8 cellular contexts compared by ENCODE assay signal in the genomic region with DNA sequence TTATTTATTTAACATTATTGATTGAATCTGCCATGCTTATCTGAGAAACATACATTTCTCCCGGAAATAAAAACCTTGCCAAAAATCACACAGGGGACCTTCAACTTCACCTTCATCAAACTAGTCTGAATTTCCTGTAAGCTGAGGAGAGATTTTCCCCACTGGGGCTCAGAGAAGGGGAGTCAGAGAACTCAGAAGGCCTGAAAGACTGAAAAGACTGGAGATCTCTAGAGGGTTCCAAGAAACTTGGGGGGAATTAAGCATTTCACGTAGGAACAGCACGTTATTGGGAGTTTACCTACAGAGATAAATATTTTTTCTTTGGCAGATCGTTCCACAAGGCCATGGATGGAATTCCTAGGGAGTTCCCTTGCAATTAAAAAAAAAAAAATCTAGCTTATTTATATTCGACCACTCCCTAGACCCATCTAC. TPM values are rescaled to one million over a fixed set of nuclear protein-coding genes. Genes with fewer than 3 reads are reported as not detected.
DNase-seq lines count a peak whose midpoint lies in the region; ATAC-seq and TF ChIP-seq lines count a peak whose summit lies in the region.

No MANE protein-coding gene starts in this region.

- 1 to 2% methylated on average over 5 of the region's 5 CpGs for WGBS in lung, 2 donors
- WGBS in urinary bladder = 2% methylated on average over 5 of the region's 5 CpGs

- DNase-seq in HFF-Myc (ENCODE audit: extremely low read depth, low read depth) (no peak), astrocyte of the spinal cord (ENCODE audit: low read depth, low spot score) (peak; percentile 1), lung (ENCODE audit: low spot score) (no peak), ACHN (no peak), activated gamma-delta T cell (lab: John Stamatoyannopoulos, UW) (no peak), erythroblast (lab: John Stamatoyannopoulos, UW) (no peak)

- H3K27me3 ChIP-seq in ACC112 (ENCODE audit: insufficient read depth, low read length) (no peaks in the 10 kb centered on the region), lung (ENCODE audit: control insufficient read depth, insufficient read depth) (no peaks in the 10 kb centered on the region)

- in situ Hi-C loops in astrocyte of the spinal cord (cut with HindIII; ENCODE audit: low sequenced_read_pairs) = no loop called here
- in situ Hi-C loops in ACHN (cut with HindIII; ENCODE audit: low pct_ligation_motif_present, low pct_unique_long_range_greater_than_20kb, low sequenced_read_pairs) = no loop called here

- no peak for TF ChIP-seq CTCF in HFF-Myc (IDR thresholded peaks at IDR 0.05; ENCODE audit: low read depth, low read length, missing control alignments)
- no peak for TF ChIP-seq CTCF in astrocyte of the spinal cord (IDR thresholded peaks at IDR 0.05; ENCODE audit: low read depth, low read length)
- TF ChIP-seq CTCF in lung (IDR thresholded peaks at IDR 0.05; ENCODE audit: control extremely low read depth, extremely low read depth) = no peak

- H3K36me3 ChIP-seq in ACC112 (ENCODE audit: insufficient read depth, low read length) = peaks cover 16% of the 10 kb centered on the region
- peaks cover 0 to 11% of the 10 kb centered on the region in 2 donors for H3K36me3 ChIP-seq in lung (ENCODE audit: control insufficient read depth in 2 of 2, insufficient read depth in 2 of 2, low read length in 2 of 2)
- no peaks in the 10 kb centered on the region for H3K36me3 ChIP-seq in urinary bladder (ENCODE audit: insufficient read depth)

- H2AFZ ChIP-seq in ACC112 (ENCODE audit: low read length, unreplicated experiment) = peak overlapping the region; percentile 43

- ATAC-seq in lung (ENCODE audit: insufficient read depth, low FRiP score) = no peak

- H3K4me1 ChIP-seq in ACC112 (ENCODE audit: control insufficient read depth, insufficient read depth, low read length, unreplicated experiment) (peaks cover 3% of the 10 kb centered on the region), lung (ENCODE audit: control insufficient read depth in 2 of 2, insufficient read depth in 2 of 2, low read length in 2 of 2) (peaks cover 4% of the 10 kb centered on the region in 2 donors), urinary bladder (ENCODE audit: insufficient read depth) (no peaks in the 10 kb centered on the region)

- no peaks in the 10 kb centered on the region for H3K9me3 ChIP-seq in lung (ENCODE audit: control insufficient read depth in 2 of 2, insufficient read depth in 1 of 2, low read length in 1 of 2)

- H3K79me2 ChIP-seq in ACC112 (ENCODE audit: control insufficient read depth, insufficient read depth, low read length, unreplicated experiment) = peaks cover 30% of the 10 kb centered on the region

- H3K4me3 ChIP-seq in ACC112 (ENCODE audit: low read depth, low read length) = peak overlapping the region; percentile 96
- peak overlapping the region; percentile 100 for H3K4me3 ChIP-seq in HFF-Myc (replicated peaks; ENCODE audit: low read depth, low read length)
- peak overlapping the region; percentile 100 for H3K4me3 ChIP-seq in astrocyte of the spinal cord (ENCODE audit: low read depth, low read length)
- H3K4me3 ChIP-seq in lung = peak overlapping the region; percentile 20
- H3K4me3 ChIP-seq in urinary bladder (ENCODE audit: low read depth, low read length) = peak overlapping the region; percentile 25

- no peak for TF ChIP-seq POLR2A in erythroblast (IDR thresholded peaks at IDR 0.05; ENCODE audit: low read length)

- peak overlapping the region; percentile 44 for H3K27ac ChIP-seq in ACC112 (ENCODE audit: low read depth, low read length)
- peak overlapping the region; percentile 49 to 87 for H3K27ac ChIP-seq in lung (ENCODE audit: low read depth in 1 of 2, low read length in 1 of 2)
- peak overlapping the region; percentile 58 for H3K27ac ChIP-seq in urinary bladder (ENCODE audit: low read depth)

RNA-seq across cellular contexts. Expression of gene NOL11, which starts 0.5 kb away (rescaled TPM):
- 10 to 100 TPM; 29.0 to 46.6 TPM for total RNA-seq in lung
- 10 to 100 TPM; 18.4 to 46.9 TPM for polyA plus RNA-seq in lung
- 59.6 TPM for total RNA-seq in urinary bladder
- 20.2 TPM for polyA plus RNA-seq in urinary bladder

Comparison
In these comparisons a context has a peak if more than half of its experiments do, and no peak if none do; other contexts are left out.
1. H3K4me3 ChIP-seq: peak in every context shown above with its lines; median percentile 100 in HFF-Myc; 100 in astrocyte of the spinal cord; 96 in ACC112; 25 in urinary bladder; 20 in lung.